Comparison of ENCODE assay signal across 1 cellular context in the genomic region with DNA sequence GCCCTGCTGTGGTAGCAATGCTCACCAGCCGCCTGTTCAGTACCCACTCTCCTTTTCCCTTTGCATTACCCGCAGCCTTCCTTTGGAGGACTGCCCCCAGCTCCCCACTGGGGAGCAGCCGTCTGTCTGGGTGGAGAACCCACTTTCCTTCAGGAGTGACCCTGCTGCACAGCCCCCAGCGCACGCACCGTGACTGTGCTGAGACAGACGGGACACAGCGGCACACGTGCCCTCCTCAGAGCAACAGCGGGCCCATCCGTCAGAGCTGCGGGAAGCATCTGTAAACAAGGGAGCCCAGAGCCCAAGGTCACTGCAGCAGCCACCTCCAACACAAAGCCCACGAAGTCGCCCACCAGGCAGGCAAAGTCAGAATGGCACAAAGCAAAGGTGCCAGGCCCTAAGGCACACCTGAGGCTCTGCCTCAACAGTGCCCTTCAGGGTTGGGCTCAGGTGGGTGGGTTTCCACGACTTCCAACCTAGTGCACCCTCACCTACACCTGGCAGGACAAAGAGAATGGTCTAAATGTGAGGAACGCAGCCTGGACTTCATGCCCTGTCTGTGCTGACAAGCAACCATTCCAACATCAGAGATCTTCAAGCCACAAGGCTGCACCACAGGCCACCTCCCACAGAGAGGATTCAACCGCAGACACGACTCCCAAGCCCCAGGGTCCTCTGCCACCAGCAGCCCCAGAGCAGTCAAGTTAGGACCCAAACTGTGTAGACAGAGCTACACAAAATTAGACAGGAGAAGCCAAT.
A peak's percentile ranks its signal among the peaks of the same experiment; 100 is the strongest.
TF ChIP-seq lines count a peak whose summit lies in the region.

No MANE protein-coding gene starts in this region.

TF ChIP-seq in HepG2, 621 proteins besides CTCF, POLR2A, EP300 and RAD21 (continued from another document and continues in another):
- TF ChIP-seq NPAS2 (CRISPR knock-in tag; IDR thresholded peaks at IDR 0.05; ENCODE audit: borderline replicate concordance) (no peak), FOXO4 (CRISPR knock-in tag; conservative IDR thresholded peaks at IDR 0.05) (no peak), GTF3A (CRISPR knock-in tag; conservative IDR thresholded peaks at IDR 0.05) (no peak), ZFY (CRISPR knock-in tag; IDR thresholded peaks at IDR 0.05) (peak; percentile 81), RFX1 (IDR thresholded peaks at IDR 0.05) (no peak), HDAC6 (IDR thresholded peaks at IDR 0.05; ENCODE audit: low read depth, low read length) (no peak), ZNF441 (CRISPR knock-in tag; IDR thresholded peaks at IDR 0.05; ENCODE audit: borderline replicate concordance) (no peak), ZNF878 (CRISPR knock-in tag; IDR thresholded peaks at IDR 0.05) (0 out of 2 replicates have a peak, but pooled peaks have one; percentile 39), ZNF124 (CRISPR knock-in tag; IDR thresholded peaks at IDR 0.05) (no peak), PHB2 (IDR thresholded peaks at IDR 0.05; ENCODE audit: partially characterized antibody) (no peak), NFRKB (IDR thresholded peaks at IDR 0.05) (no peak), ZNF552 (CRISPR knock-in tag; IDR thresholded peaks at IDR 0.05; ENCODE audit: borderline replicate concordance) (peak; percentile 70; the same call in 1 of the 2 replicates), RORA (CRISPR knock-in tag; IDR thresholded peaks at IDR 0.05) (no peak), GABPB1 (CRISPR knock-in tag; IDR thresholded peaks at IDR 0.05) (peak; percentile 66), ZNF343 (CRISPR knock-in tag; IDR thresholded peaks at IDR 0.05) (no peak), NFYC (CRISPR knock-in tag; IDR thresholded peaks at IDR 0.05) (peak; percentile 24; the same call in 1 of the 2 replicates), ZZZ3 (CRISPR knock-in tag; IDR thresholded peaks at IDR 0.05; ENCODE audit: borderline replicate concordance) (no peak; the same call in 1 of the 2 replicates), NCOA1 (CRISPR knock-in tag; IDR thresholded peaks at IDR 0.05) (no peak), ZNF3 (CRISPR knock-in tag; IDR thresholded peaks at IDR 0.05) (no peak), KDM6A (CRISPR knock-in tag; IDR thresholded peaks at IDR 0.05; ENCODE audit: low read depth) (no peak), MEIS1 (CRISPR knock-in tag; IDR thresholded peaks at IDR 0.05; ENCODE audit: borderline replicate concordance) (no peak), FLYWCH1 (CRISPR knock-in tag; IDR thresholded peaks at IDR 0.05) (peak; percentile 82; the same call in 1 of the 2 replicates), MZF1 (CRISPR knock-in tag; IDR thresholded peaks at IDR 0.05; ENCODE audit: borderline replicate concordance) (no peak), SYNCRIP (IDR thresholded peaks at IDR 0.05; ENCODE audit: insufficient read depth, low read depth, low read length) (no peak), MAX (IDR thresholded peaks at IDR 0.05) (peak; percentile 98), HMGXB3 (CRISPR knock-in tag; IDR thresholded peaks at IDR 0.05; ENCODE audit: borderline replicate concordance) (no peak), NAIF1 (CRISPR knock-in tag; IDR thresholded peaks at IDR 0.05; ENCODE audit: borderline replicate concordance) (no peak), ZNF329 (CRISPR knock-in tag; IDR thresholded peaks at IDR 0.05; ENCODE audit: low read depth) (peak; percentile 78; the same call in 1 of the 2 replicates), HNF4G (IDR thresholded peaks at IDR 0.05; ENCODE audit: borderline replicate concordance, low read depth, low read length) (no peak), HNF4G (CRISPR knock-in tag; IDR thresholded peaks at IDR 0.05; ENCODE audit: borderline replicate concordance, low read depth) (no peak), RBM39 (IDR thresholded peaks at IDR 0.05; ENCODE audit: low read depth, low read length, poor library complexity, severe bottlenecking) (no peak), SMAD3 (CRISPR knock-in tag; IDR thresholded peaks at IDR 0.05) (peak; percentile 78), ZNF530 (CRISPR knock-in tag; IDR thresholded peaks at IDR 0.05; ENCODE audit: low read depth) (no peak), ZNF616 (CRISPR knock-in tag; IDR thresholded peaks at IDR 0.05; ENCODE audit: low read depth) (no peak), ZFP82 (CRISPR knock-in tag; IDR thresholded peaks at IDR 0.05; ENCODE audit: borderline replicate concordance) (peak; percentile 63; the same call in 1 of the 2 replicates), DBP (CRISPR knock-in tag; IDR thresholded peaks at IDR 0.05; ENCODE audit: not compliant biosample characterization) (no peak), CBX2 (IDR thresholded peaks at IDR 0.05; ENCODE audit: low read depth, low read length) (no peak), CBX2 (CRISPR knock-in tag; IDR thresholded peaks at IDR 0.05; ENCODE audit: low read depth) (no peak), EHMT2 (IDR thresholded peaks at IDR 0.05; ENCODE audit: borderline replicate concordance, low read depth, low read length) (no peak), XRCC5 (optimal IDR thresholded peaks at IDR 0.05; ENCODE audit: low read length) (no peak), ZNF564 (CRISPR knock-in tag; IDR thresholded peaks at IDR 0.05) (no peak), ZKSCAN8 (CRISPR knock-in tag; IDR thresholded peaks at IDR 0.05; ENCODE audit: borderline replicate concordance) (peak; percentile 37; the same call in 1 of the 2 replicates), ZNF746 (CRISPR knock-in tag; IDR thresholded peaks at IDR 0.05) (no peak; the same call in 1 of the 2 replicates), ZNF24 (IDR thresholded peaks at IDR 0.05) (no peak), ZSCAN31 (CRISPR knock-in tag; IDR thresholded peaks at IDR 0.05; ENCODE audit: low read depth) (peak; percentile 34; the same call in 1 of the 2 replicates), FOXK2 (IDR thresholded peaks at IDR 0.05) (peak; percentile 89), MYC (CRISPR knock-in tag; IDR thresholded peaks at IDR 0.05; ENCODE audit: borderline replicate concordance) (peak; percentile 95), SUZ12 (IDR thresholded peaks at IDR 0.05; ENCODE audit: low read depth, low read length) (no peak), TMF1 (CRISPR knock-in tag; IDR thresholded peaks at IDR 0.05; ENCODE audit: low read depth) (no peak), MAFF (IDR thresholded peaks at IDR 0.05; ENCODE audit: low read depth, low read length) (no peak), ZFP36L2 (CRISPR knock-in tag; IDR thresholded peaks at IDR 0.05) (no peak), MLLT10 (CRISPR knock-in tag; IDR thresholded peaks at IDR 0.05) (no peak)
- TF ChIP-seq, protein P1, sequence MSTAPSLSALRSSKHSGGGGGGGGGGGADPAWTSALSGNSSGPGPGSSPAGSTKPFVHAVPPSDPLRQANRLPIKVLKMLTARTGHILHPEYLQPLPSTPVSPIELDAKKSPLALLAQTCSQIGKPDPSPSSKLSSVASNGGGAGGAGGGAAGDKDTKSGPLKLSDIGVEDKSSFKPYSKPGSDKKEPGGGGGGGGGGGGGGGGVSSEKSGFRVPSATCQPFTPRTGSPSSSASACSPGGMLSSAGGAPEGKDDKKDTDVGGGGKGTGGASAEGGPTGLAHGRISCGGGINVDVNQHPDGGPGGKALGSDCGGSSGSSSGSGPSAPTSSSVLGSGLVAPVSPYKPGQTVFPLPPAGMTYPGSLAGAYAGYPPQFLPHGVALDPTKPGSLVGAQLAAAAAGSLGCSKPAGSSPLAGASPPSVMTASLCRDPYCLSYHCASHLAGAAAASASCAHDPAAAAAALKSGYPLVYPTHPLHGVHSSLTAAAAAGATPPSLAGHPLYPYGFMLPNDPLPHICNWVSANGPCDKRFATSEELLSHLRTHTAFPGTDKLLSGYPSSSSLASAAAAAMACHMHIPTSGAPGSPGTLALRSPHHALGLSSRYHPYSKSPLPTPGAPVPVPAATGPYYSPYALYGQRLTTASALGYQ (CRISPR knock-in tag; IDR thresholded peaks at IDR 0.05): no peak
- TF ChIP-seq, protein P2, sequence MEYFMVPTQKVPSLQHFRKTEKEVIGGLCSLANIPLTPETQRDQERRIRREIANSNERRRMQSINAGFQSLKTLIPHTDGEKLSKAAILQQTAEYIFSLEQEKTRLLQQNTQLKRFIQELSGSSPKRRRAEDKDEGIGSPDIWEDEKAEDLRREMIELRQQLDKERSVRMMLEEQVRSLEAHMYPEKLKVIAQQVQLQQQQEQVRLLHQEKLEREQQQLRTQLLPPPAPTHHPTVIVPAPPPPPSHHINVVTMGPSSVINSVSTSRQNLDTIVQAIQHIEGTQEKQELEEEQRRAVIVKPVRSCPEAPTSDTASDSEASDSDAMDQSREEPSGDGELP (IDR thresholded peaks at IDR 0.05; ENCODE audit: borderline replicate concordance, low read depth): peak; percentile 56; the same call in 1 of the 2 replicates
- TF ChIP-seq, protein P3, sequence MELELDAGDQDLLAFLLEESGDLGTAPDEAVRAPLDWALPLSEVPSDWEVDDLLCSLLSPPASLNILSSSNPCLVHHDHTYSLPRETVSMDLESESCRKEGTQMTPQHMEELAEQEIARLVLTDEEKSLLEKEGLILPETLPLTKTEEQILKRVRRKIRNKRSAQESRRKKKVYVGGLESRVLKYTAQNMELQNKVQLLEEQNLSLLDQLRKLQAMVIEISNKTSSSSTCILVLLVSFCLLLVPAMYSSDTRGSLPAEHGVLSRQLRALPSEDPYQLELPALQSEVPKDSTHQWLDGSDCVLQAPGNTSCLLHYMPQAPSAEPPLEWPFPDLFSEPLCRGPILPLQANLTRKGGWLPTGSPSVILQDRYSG (CRISPR knock-in tag; IDR thresholded peaks at IDR 0.05): no peak
- TF ChIP-seq, protein P4, sequence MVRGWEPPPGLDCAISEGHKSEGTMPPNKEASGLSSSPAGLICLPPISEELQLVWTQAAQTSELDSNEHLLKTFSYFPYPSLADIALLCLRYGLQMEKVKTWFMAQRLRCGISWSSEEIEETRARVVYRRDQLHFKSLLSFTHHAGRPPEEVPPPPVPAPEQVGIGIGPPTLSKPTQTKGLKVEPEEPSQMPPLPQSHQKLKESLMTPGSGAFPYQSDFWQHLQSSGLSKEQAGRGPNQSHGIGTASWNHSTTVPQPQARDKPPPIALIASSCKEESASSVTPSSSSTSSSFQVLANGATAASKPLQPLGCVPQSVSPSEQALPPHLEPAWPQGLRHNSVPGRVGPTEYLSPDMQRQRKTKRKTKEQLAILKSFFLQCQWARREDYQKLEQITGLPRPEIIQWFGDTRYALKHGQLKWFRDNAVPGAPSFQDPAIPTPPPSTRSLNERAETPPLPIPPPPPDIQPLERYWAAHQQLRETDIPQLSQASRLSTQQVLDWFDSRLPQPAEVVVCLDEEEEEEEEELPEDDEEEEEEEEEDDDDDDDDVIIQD (CRISPR knock-in tag; IDR thresholded peaks at IDR 0.05; ENCODE audit: low read depth): no peak
